Comparison of ENCODE assay signal across 19 cellular contexts in the genomic region with DNA sequence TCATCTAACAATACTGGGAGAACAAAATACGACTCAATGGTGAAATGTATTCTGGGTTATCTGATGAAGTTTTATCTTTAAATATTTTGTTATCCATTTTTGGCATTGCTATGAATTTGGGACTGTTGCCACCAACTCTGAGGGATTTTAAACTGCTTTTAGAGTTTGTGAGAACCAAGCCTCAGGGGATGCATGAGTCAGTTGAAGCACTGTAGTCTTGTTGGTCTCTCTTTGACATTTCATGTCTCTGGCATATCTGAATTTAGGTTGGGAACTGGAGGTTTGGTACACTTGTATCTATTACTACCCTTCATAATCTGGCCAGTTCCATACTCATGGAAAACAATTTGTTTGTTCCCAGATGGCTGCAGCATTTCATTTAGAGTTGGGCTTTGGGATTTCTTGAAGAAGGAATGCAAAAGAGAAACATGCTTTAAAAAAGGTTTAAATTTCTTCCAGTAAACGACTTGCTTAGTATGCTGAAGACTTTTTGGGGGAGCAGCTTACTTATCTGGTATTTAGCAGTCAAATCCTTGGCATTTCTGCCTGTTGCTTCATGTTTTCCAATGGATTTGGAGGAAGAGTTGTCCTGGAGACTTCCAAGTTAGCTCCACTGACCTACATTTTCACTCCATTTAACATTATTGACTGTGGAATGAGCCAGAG.
"Had no signal": no experiment of that assay in that cellular context is flagged by ENCODE, and none has a peak within 500 bp of the region (broad histone marks: within the 10 kb centered on the region; RNA-seq: fewer than 3 reads in every experiment).

No MANE protein-coding gene starts in this region.

- H3K27me3 ChIP-seq: SJCRH30, thyroid gland had no signal

- H3K9me3 Mint-ChIP-seq: activated CD8-positive, alpha-beta T cell treated with anti-CD3 and anti-CD28 coated beads for 36 hours; activated naive CD4-positive, alpha-beta T cell treated with anti-CD3 and anti-CD28 coated beads, Interleukin-2, amount 50 U/mL, for 72 hours; brain; naive thymus-derived CD8-positive, alpha-beta T cell; WTC11 had no signal

- H3K27me3 Mint-ChIP-seq: brain had no signal

- H3K9me3 ChIP-seq: neutrophil, SJCRH30, stomach, thyroid gland had no signal

- H3K4me3 Mint-ChIP-seq: activated CD8-positive, alpha-beta T cell treated with anti-CD3 and anti-CD28 coated beads for 36 hours; naive thymus-derived CD8-positive, alpha-beta T cell; T-helper 17 cell; WTC11 had no signal

- H3K27ac Mint-ChIP-seq: activated CD8-positive, alpha-beta T cell treated with anti-CD3 and anti-CD28 coated beads for 36 hours; activated naive CD4-positive, alpha-beta T cell treated with anti-CD3 and anti-CD28 coated beads, Interleukin-2, amount 50 U/mL, for 72 hours; naive thymus-derived CD8-positive, alpha-beta T cell; T-helper 17 cell; WTC11 had no signal

- H3K4me1 Mint-ChIP-seq: naive thymus-derived CD8-positive, alpha-beta T cell; T-helper 17 cell; WTC11 had no signal

- H3K27ac ChIP-seq: neutrophil, SJCRH30 had no signal

- H3K36me3 ChIP-seq: neutrophil, SJCRH30, stomach, thyroid gland had no signal

- H3K4me3 ChIP-seq: SJCRH30, stomach, thyroid gland had no signal

- H3K36me3 Mint-ChIP-seq: activated naive CD4-positive, alpha-beta T cell treated with anti-CD3 and anti-CD28 coated beads, Interleukin-2, amount 50 U/mL, for 72 hours; naive thymus-derived CD8-positive, alpha-beta T cell; WTC11 had no signal

- H3K4me1 ChIP-seq: SJCRH30, stomach, thyroid gland had no signal

- DNase-seq: activated CD4-positive, alpha-beta T cell treated with anti-CD3 and anti-CD28 coated beads for 4 hours; activated CD8-positive, alpha-beta T cell treated with anti-CD3 and anti-CD28 coated beads for 36 hours; activated effector memory CD4-positive, alpha-beta T cell treated with anti-CD3 and anti-CD28 coated beads, Interleukin-2, amount 50 U/mL, for 16 hours; activated T-cell treated with anti-CD3 and anti-CD28 coated beads, Interleukin-2, amount 50 U/mL, for 48 hours; amygdala; head of caudate nucleus; left cardiac atrium; mammary epithelial cell; naive thymus-derived CD8-positive, alpha-beta T cell; posterior cingulate gyrus; SJCRH30; small intestine; stomach; T-helper 17 cell; thyroid gland had no signal

- ATAC-seq: activated CD8-positive, alpha-beta T cell treated with anti-CD3 and anti-CD28 coated beads for 36 hours; activated naive CD4-positive, alpha-beta T cell treated with anti-CD3 and anti-CD28 coated beads, Interleukin-2, amount 50 U/mL, for 72 hours; naive thymus-derived CD8-positive, alpha-beta T cell; T-helper 17 cell; WTC11 had no signal
